ENCODE assay signal across 17 cellular contexts in the genomic region with DNA sequence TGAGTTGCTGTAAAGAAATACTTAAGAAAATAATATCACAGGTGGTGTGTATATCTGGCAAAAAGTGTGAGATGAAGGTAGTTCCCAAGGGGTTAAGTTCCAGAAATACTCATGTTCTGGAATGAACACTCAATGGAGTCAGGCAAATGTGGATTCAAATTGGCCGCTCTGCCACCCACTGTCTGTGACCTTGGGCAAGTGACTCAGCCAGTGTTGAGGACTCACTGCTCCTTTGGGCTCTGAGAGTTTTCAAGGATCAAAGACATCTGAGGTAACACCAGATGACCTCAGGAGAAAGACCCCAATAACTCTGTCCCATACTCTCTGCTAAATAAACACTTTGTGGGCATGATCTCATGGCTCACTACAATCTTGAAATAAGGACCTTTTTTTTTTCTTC. TPM values are rescaled to one million over a fixed set of nuclear protein-coding genes. Genes with fewer than 3 reads are reported as not detected.
"Had no signal": no experiment of that assay in that cellular context is flagged by ENCODE, and none has a peak within 500 bp of the region (broad histone marks: within the 10 kb centered on the region; RNA-seq: fewer than 3 reads in every experiment).

No MANE protein-coding gene starts in this region.

- H3K36me3 ChIP-seq: lower lobe of right lung, neutrophil, thyroid gland, vagina had no signal

- H3K4me1 ChIP-seq: lower lobe of right lung, thyroid gland, vagina had no signal

- H3K27me3 ChIP-seq: thyroid gland, vagina had no signal

- H3K9me3 ChIP-seq: lower lobe of right lung, neutrophil, thyroid gland, vagina had no signal

- DNase-seq: activated B cell treated with CpG ODN at 0.5 μM for 24 hours; activated CD4-positive, alpha-beta T cell treated with anti-CD3 and anti-CD28 coated beads, Interleukin-2, amount 10 ng/mL, durations not matched to agents 7 days and 5 days; activated naive CD4-positive, alpha-beta T cell treated with anti-CD3 and anti-CD28 coated beads, Interleukin-2, amount 50 U/mL, for 16 hours; activated T-cell treated with anti-CD3 and anti-CD28 coated beads, Interleukin-2, amount 50 U/mL, for 1 hour; amygdala; cerebellar nuclear complex; effector memory CD8-positive, alpha-beta T cell; erythroblast; immature natural killer cell; left cardiac atrium; lower lobe of right lung; midbrain; naive thymus-derived CD8-positive, alpha-beta T cell; posterior cingulate gyrus; thyroid gland had no signal

- H3K4me3 ChIP-seq: lower lobe of right lung, thyroid gland, vagina had no signal

- H3K27ac ChIP-seq: lower lobe of right lung, neutrophil, thyroid gland, vagina had no signal

RNA-seq across cellular contexts. Expression of a gene that starts 59.2 kb away (rescaled TPM):
- total RNA-seq: activated CD4-positive, alpha-beta T cell treated with anti-CD3 and anti-CD28 coated beads, Interleukin-2, amount 10 ng/mL, durations not matched to agents 7 days and 5 days; naive thymus-derived CD8-positive, alpha-beta T cell had no signal
- polyA plus RNA-seq: immature natural killer cell; naive thymus-derived CD8-positive, alpha-beta T cell had no signal
